ENCODE assay signal across 20 cellular contexts in the genomic region with DNA sequence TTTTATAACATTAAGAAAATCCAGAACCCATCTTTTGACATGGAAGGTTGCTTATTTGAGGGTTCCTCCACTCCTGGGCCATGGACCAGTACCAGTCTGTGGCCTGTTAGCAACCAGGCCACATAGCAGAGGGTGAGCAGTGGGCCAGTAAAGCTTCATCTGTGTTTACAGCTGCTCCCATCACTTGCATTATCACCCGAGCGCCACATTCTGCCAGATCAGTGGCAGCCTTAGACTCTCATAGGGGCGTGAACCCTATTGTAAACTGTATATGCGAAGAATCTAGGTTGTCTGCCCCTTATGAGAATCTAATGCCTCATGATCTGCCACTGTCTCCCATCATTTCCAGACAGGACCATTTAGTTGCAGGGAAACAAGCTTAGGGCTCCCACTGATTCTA. TPM values are rescaled to one million over a fixed set of nuclear protein-coding genes. Genes with fewer than 3 reads are reported as not detected.
DNase-seq lines count a peak whose midpoint lies in the region; ATAC-seq, FAIRE-seq and TF ChIP-seq lines count a peak whose summit lies in the region.
"Had no signal": no experiment of that assay in that cellular context is flagged by ENCODE, and none has a peak within 500 bp of the region (broad histone marks: within the 10 kb centered on the region; RNA-seq: fewer than 3 reads in every experiment).

No MANE protein-coding gene starts in this region.

- H3K36me3 ChIP-seq in pancreas, result no peaks in the 10 kb centered on the region
- no peaks in the 10 kb centered on the region for H3K36me3 ChIP-seq in tibial artery
- H3K36me3 ChIP-seq: prostate gland had no signal

- peak; percentile 6 for DNase-seq in NOMO-1 treated with DMSO at 0.1 percent for 48 hours (lab: John Stamatoyannopoulos, UW; ENCODE audit: unreplicated experiment)
- DNase-seq in fibroblast of mammary gland (ENCODE audit: low read depth), result peak; percentile 3
- no peak for DNase-seq in pancreas
- no peak for DNase-seq in NCI-H146 (lab: John Stamatoyannopoulos, UW)
- no peak for DNase-seq in tibial artery
- DNase-seq in NCI-H2081 treated with DMSO at 0.1 percent for 48 hours (lab: John Stamatoyannopoulos, UW), result no peak
- DNase-seq: activated CD4-positive, alpha-beta T cell treated with anti-CD3 and anti-CD28 coated beads, Interleukin-2, amount 50 U/mL, for 4 hours; activated T-cell treated with anti-CD3 and anti-CD28 coated beads, Interleukin-2, amount 50 U/mL, for 1 hour; Caco-2; dermis blood vessel endothelial cell; natural killer cell; NCI-H1694; NCI-H446; T1000 had no signal

- H3K27ac ChIP-seq in pancreas (no peak overlapping the region), tibial artery (no peak overlapping the region)
- H3K27ac ChIP-seq: epithelial cell of prostate, prostate gland had no signal

- WGBS in pancreas, 2 donors, result 81 to 90% methylated on average over 4 of the region's 4 CpGs

- no peak overlapping the region for H3K4me3 ChIP-seq in fibroblast of mammary gland (ENCODE audit: control insufficient read depth, low read depth, low read length)
- no peak overlapping the region for H3K4me3 ChIP-seq in pancreas
- H3K4me3 ChIP-seq in tibial artery, result no peak overlapping the region
- H3K4me3 ChIP-seq: K562, prostate gland had no signal

- FAIRE-seq in pancreas (lab: Jason Lieb, UNC), result no peak
- FAIRE-seq: K562 had no signal

- ATAC-seq in HG02884 (IDR thresholded peaks at IDR 0.05; ENCODE audit: unreplicated experiment) (peak; percentile 75), pancreas (no peak)
- ATAC-seq: K562, natural killer cell had no signal

- H3K9me3 ChIP-seq in pancreas (no peaks in the 10 kb centered on the region), tibial artery (no peaks in the 10 kb centered on the region)
- H3K9me3 ChIP-seq: Caco-2, prostate gland had no signal

- H3K4me1 ChIP-seq in pancreas, result no peaks in the 10 kb centered on the region
- H3K4me1 ChIP-seq in tibial artery, result no peaks in the 10 kb centered on the region
- H3K4me1 ChIP-seq: Caco-2, prostate gland had no signal

- intact Hi-C loops in pancreas (cut with DNase I) (no loop called here), tibial artery (cut with DNase I; ENCODE audit: low total_unique reads) (no loop called here)

- no peaks in the 10 kb centered on the region for H3K27me3 ChIP-seq in pancreas
- H3K27me3 ChIP-seq in tibial artery, result no peaks in the 10 kb centered on the region

- TF ChIP-seq CTCF in GM12874 (IDR thresholded peaks at IDR 0.05; ENCODE audit: insufficient read depth, low read depth, low read length), result peak; percentile 25; the same call in 1 of the 2 replicates
- peak; percentile 2 for TF ChIP-seq CTCF in fibroblast of mammary gland (conservative IDR thresholded peaks at IDR 0.05; ENCODE audit: control insufficient read depth, insufficient read depth, low read depth, low read length)
- no peak for TF ChIP-seq CTCF in pancreas (IDR thresholded peaks at IDR 0.05)
- no peak for TF ChIP-seq CTCF in tibial artery (IDR thresholded peaks at IDR 0.05)

RNA-seq across cellular contexts. Expression of a gene that starts 58.6 kb away (rescaled TPM):
- total RNA-seq in pancreas, result not detected
- not detected for polyA plus RNA-seq in pancreas
- total RNA-seq: dermis blood vessel endothelial cell, K562, lung microvascular endothelial cell, natural killer cell had no signal
- polyA plus RNA-seq: K562 had no signal

Comparison
In these comparisons a context has a peak if more than half of its experiments do, and no peak if none do; other contexts are left out.
1. CTCF ChIP-seq: peak in GM12874 (single experiment) and fibroblast of mammary gland (single experiment); none in pancreas (0 of 4) and tibial artery (0 of 2).
2. DNase-seq: peak in NOMO-1 treated with DMSO at 0.1 percent for 48 hours (single experiment) and fibroblast of mammary gland (single experiment); none in pancreas (0 of 6), NCI-H146 (single experiment), tibial artery (0 of 2) and NCI-H2081 treated with DMSO at 0.1 percent for 48 hours (single experiment).